ENCODE assay signal across 8 cellular contexts in the genomic region with DNA sequence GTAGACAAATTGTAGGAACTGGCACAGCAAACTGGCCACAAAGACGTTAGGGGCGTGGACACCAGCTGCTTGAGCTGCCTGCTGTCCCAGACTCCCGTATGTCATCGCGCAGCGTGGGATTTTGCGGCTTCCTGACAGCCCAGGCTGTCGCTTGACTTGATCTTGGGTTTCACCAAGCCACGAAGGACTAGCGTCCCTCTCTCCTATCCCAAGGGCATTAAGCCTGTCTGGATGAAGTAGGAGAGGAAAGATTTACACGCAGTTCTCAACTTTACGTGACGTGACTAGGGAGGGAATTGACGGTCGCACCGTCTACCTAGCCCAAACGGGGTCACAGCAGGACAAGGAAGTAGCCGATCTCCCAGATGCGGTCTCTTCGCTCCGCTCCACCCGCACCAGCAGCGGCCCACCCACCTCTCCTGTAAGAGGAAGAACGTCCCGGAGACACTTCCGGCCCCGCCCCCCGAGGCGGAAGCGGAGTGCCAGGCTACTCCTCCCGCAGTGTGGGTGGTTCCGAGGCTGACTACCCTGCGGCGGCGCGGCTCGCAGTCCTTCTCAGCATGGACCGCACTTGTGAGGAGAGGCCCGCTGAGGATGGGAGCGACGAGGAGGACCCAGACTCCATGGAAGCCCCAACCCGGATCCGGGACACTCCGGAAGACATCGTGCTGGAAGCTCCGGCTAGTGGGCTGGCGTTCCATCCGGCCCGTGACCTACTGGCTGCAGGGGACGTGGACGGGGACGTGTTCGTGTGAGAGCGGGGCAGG. TPM values are rescaled to one million over a fixed set of nuclear protein-coding genes. Genes with fewer than 3 reads are reported as not detected.
DNase-seq lines count a peak whose midpoint lies in the region; ATAC-seq and TF ChIP-seq lines count a peak whose summit lies in the region.

A gene with protein sequence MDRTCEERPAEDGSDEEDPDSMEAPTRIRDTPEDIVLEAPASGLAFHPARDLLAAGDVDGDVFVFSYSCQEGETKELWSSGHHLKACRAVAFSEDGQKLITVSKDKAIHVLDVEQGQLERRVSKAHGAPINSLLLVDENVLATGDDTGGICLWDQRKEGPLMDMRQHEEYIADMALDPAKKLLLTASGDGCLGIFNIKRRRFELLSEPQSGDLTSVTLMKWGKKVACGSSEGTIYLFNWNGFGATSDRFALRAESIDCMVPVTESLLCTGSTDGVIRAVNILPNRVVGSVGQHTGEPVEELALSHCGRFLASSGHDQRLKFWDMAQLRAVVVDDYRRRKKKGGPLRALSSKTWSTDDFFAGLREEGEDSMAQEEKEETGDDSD (plus strand): TSS at position 552 of the 767 bp plus-strand sequence. CDS start 9 bp downstream, at position 561.

- no peaks in the 10 kb centered on the region for H3K9me3 Mint-ChIP-seq in activated CD4-positive, alpha-beta memory T cell treated with anti-CD3 and anti-CD28 coated beads for 36 hours

- peak within 1 kb of the TSS; percentile 81 to 89 for H3K9ac ChIP-seq in liver (ENCODE audit: low read depth in 1 of 2, low read length in 2 of 2)

- under 1% methylated on average over 54 of the region's 54 CpGs for WGBS in liver

- peak; percentile 97 for ATAC-seq in GM19372 (IDR thresholded peaks at IDR 0.05; ENCODE audit: low read depth, unreplicated experiment)
- peak; percentile 86 for ATAC-seq in HG03558 (IDR thresholded peaks at IDR 0.05; ENCODE audit: extremely low read depth, unreplicated experiment)

- POLR2A ChIA-PET in activated CD4-positive, alpha-beta memory T cell treated with anti-CD3 and anti-CD28 coated beads for 36 hours (lab: Charles Lee): interaction anchor here (0.9 to 3.9 kb wide), 10 partner anchors 17 to 263 kb away, joined by 3 to 29 read pairs (median 5); a partner anchor contains a TSS

- H3K4me1 ChIP-seq in liver (ENCODE audit: control insufficient read depth in 4 of 4, insufficient read depth in 4 of 4, low read length in 3 of 4): peaks cover 2 to 18% (median 9%) of the 10 kb centered on the region in 4 donors

- peak within 1 kb of the TSS; percentile 99 for H3K4me3 Mint-ChIP-seq in activated CD4-positive, alpha-beta memory T cell treated with anti-CD3 and anti-CD28 coated beads for 36 hours

- TF ChIP-seq RAD21 in liver (IDR thresholded peaks at IDR 0.05): peak; percentile 34 to 63

- H3K27ac ChIP-seq in C4-2B (peak within 1 kb of the TSS; percentile 88), dorsolateral prefrontal cortex (peak within 1 kb of the TSS; percentile 40 to 97 (median 87)), liver (ENCODE audit: low read depth in 1 of 2, low read length in 2 of 2) (peak within 1 kb of the TSS; percentile 85 to 95)

- CTCF ChIA-PET in activated CD4-positive, alpha-beta memory T cell treated with anti-CD3 and anti-CD28 coated beads for 36 hours (lab: Charles Lee): interaction anchor here (1.3 to 2.9 kb wide), 3 partner anchors 12 to 301 kb away, joined by 3 to 11 read pairs (median 4); a partner anchor contains a TSS

- H3K9me3 ChIP-seq in liver (ENCODE audit: control insufficient read depth in 4 of 4, low read length in 3 of 4): no peaks in the 10 kb centered on the region

- peaks cover 61% of the 10 kb centered on the region for H3K36me3 Mint-ChIP-seq in activated CD4-positive, alpha-beta memory T cell treated with anti-CD3 and anti-CD28 coated beads for 36 hours

- TF ChIP-seq CTCF in C4-2B (conservative IDR thresholded peaks at IDR 0.05): no peak
- TF ChIP-seq CTCF in dorsolateral prefrontal cortex (IDR thresholded peaks at IDR 0.05 in 54 of 56, conservative IDR thresholded peaks at IDR 0.05 in 2 of 56; ENCODE audit: low read depth in 1 of 56, partially characterized antibody in 56 of 56): peak in 24 of 56 donors; percentile 6 to 47 (median 23)
- no peak for TF ChIP-seq CTCF in liver (IDR thresholded peaks at IDR 0.05; ENCODE audit: low read depth, low read length, missing input control)

- H3K4me1 Mint-ChIP-seq in activated CD4-positive, alpha-beta memory T cell treated with anti-CD3 and anti-CD28 coated beads for 36 hours (ENCODE audit: low read depth): peaks cover 27% of the 10 kb centered on the region

- peak within 1 kb of the TSS; percentile 94 for H3K27ac Mint-ChIP-seq in activated CD4-positive, alpha-beta memory T cell treated with anti-CD3 and anti-CD28 coated beads for 36 hours

- H3K27me3 Mint-ChIP-seq in activated CD4-positive, alpha-beta memory T cell treated with anti-CD3 and anti-CD28 coated beads for 36 hours: no peaks in the 10 kb centered on the region

- intact Hi-C loops in activated CD4-positive, alpha-beta memory T cell treated with anti-CD3 and anti-CD28 coated beads for 36 hours (cut with micrococcal nuclease): loop anchor here (1.0 kb wide), 5 partner anchors 17 to 263 kb away; a partner anchor contains a TSS
- intact Hi-C loops in dorsolateral prefrontal cortex (cut with DNase I): loop anchor here in 1 of 2 donors (1.0 kb wide), 1 partner anchor 17 kb away; a partner anchor contains a TSS

- peak; percentile 96 for DNase-seq in NCI-H82 (lab: John Stamatoyannopoulos, UW)
- peak; percentile 98 for DNase-seq in activated CD4-positive, alpha-beta memory T cell treated with anti-CD3 and anti-CD28 coated beads for 36 hours
- DNase-seq in dorsolateral prefrontal cortex: peak; percentile 95 to 97 (median 96)
- peak; percentile 97 for DNase-seq in stimulated activated CD4-positive, alpha-beta T cell treated with anti-CD3 and anti-CD28 coated beads, Interleukin-4, amount 100 ng/mL, for 24 hours

- no peaks in the 10 kb centered on the region for H3K27me3 ChIP-seq in dorsolateral prefrontal cortex
- no peaks in the 10 kb centered on the region for H3K27me3 ChIP-seq in liver (ENCODE audit: control insufficient read depth in 4 of 4, insufficient read depth in 4 of 4, low read length in 3 of 4)

- H3K4me3 ChIP-seq in dorsolateral prefrontal cortex: peak within 1 kb of the TSS; percentile 69 to 98 (median 91)
- peak within 1 kb of the TSS; percentile 87 to 99 (median 95) for H3K4me3 ChIP-seq in liver (ENCODE audit: low read depth in 1 of 3, low read length in 3 of 3)

- peaks cover 3 to 52% (median 44%) of the 10 kb centered on the region in 4 donors for H3K36me3 ChIP-seq in liver (ENCODE audit: control insufficient read depth in 4 of 4, insufficient read depth in 3 of 4, low read depth in 1 of 4, low read length in 3 of 4)

TF ChIP-seq in liver, 16 proteins besides CTCF, POLR2A, EP300 and RAD21 (continues in another document):
- TF ChIP-seq EGR1 (IDR thresholded peaks at IDR 0.05; ENCODE audit: low read depth in 2 of 2) (peak; percentile 94 to 95), HNF4G (IDR thresholded peaks at IDR 0.05) (no peak), FOXA1 (IDR thresholded peaks at IDR 0.05) (no peak), HNF4A (conservative IDR thresholded peaks at IDR 0.05) (peak in 1 of 2 donors; percentile 2), JUND (IDR thresholded peaks at IDR 0.05) (no peak)
- TF ChIP-seq, protein P1, sequence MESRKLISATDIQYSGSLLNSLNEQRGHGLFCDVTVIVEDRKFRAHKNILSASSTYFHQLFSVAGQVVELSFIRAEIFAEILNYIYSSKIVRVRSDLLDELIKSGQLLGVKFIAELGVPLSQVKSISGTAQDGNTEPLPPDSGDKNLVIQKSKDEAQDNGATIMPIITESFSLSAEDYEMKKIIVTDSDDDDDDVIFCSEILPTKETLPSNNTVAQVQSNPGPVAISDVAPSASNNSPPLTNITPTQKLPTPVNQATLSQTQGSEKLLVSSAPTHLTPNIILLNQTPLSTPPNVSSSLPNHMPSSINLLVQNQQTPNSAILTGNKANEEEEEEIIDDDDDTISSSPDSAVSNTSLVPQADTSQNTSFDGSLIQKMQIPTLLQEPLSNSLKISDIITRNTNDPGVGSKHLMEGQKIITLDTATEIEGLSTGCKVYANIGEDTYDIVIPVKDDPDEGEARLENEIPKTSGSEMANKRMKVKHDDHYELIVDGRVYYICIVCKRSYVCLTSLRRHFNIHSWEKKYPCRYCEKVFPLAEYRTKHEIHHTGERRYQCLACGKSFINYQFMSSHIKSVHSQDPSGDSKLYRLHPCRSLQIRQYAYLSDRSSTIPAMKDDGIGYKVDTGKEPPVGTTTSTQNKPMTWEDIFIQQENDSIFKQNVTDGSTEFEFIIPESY (IDR thresholded peaks at IDR 0.05): no peak
- TF ChIP-seq, protein P2, sequence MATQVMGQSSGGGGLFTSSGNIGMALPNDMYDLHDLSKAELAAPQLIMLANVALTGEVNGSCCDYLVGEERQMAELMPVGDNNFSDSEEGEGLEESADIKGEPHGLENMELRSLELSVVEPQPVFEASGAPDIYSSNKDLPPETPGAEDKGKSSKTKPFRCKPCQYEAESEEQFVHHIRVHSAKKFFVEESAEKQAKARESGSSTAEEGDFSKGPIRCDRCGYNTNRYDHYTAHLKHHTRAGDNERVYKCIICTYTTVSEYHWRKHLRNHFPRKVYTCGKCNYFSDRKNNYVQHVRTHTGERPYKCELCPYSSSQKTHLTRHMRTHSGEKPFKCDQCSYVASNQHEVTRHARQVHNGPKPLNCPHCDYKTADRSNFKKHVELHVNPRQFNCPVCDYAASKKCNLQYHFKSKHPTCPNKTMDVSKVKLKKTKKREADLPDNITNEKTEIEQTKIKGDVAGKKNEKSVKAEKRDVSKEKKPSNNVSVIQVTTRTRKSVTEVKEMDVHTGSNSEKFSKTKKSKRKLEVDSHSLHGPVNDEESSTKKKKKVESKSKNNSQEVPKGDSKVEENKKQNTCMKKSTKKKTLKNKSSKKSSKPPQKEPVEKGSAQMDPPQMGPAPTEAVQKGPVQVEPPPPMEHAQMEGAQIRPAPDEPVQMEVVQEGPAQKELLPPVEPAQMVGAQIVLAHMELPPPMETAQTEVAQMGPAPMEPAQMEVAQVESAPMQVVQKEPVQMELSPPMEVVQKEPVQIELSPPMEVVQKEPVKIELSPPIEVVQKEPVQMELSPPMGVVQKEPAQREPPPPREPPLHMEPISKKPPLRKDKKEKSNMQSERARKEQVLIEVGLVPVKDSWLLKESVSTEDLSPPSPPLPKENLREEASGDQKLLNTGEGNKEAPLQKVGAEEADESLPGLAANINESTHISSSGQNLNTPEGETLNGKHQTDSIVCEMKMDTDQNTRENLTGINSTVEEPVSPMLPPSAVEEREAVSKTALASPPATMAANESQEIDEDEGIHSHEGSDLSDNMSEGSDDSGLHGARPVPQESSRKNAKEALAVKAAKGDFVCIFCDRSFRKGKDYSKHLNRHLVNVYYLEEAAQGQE (IDR thresholded peaks at IDR 0.05): no peak
- TF ChIP-seq, protein P3, sequence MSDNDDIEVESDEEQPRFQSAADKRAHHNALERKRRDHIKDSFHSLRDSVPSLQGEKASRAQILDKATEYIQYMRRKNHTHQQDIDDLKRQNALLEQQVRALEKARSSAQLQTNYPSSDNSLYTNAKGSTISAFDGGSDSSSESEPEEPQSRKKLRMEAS (IDR thresholded peaks at IDR 0.05): peak; percentile 99
- TF ChIP-seq, protein P4, sequence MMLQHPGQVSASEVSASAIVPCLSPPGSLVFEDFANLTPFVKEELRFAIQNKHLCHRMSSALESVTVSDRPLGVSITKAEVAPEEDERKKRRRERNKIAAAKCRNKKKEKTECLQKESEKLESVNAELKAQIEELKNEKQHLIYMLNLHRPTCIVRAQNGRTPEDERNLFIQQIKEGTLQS (IDR thresholded peaks at IDR 0.05): peak; percentile 48

RNA-seq across cellular contexts. Expression of the gene that starts here (rescaled TPM):
- total RNA-seq in activated CD4-positive, alpha-beta memory T cell treated with anti-CD3 and anti-CD28 coated beads for 36 hours: 10 to 100 TPM; 30.4 to 32.1 TPM
- total RNA-seq in dorsolateral prefrontal cortex: 10 to 100 TPM; 13.3 to 31.0 (median 17.6) TPM
- total RNA-seq in liver: 10 to 100 TPM; 12.0 to 18.2 TPM
- polyA plus RNA-seq in liver: 10 to 100 TPM in 1 of 2 donors, 1 to 10 TPM in 1; 10.0 to 11.4 TPM

Comparison
In these comparisons a context has a peak if more than half of its experiments do, and no peak if none do; other contexts are left out.
1. Peak in every context shown above with its lines: DNase-seq, ATAC-seq, H3K4me3 ChIP-seq and H3K27ac ChIP-seq.